In genomic region chr12:24307153-24307552, GRCh38 we compare ENCODE assay signal across 20 cellular contexts.
"Had no signal": no experiment of that assay in that cellular context is flagged by ENCODE, and none has a peak within 500 bp of the region (broad histone marks: within the 10 kb centered on the region; RNA-seq: fewer than 3 reads in every experiment).

No MANE protein-coding gene starts in this region.

- ATAC-seq: naive thymus-derived CD8-positive, alpha-beta T cell; psoas muscle; stimulated activated effector memory CD8-positive, alpha-beta T cell treated with anti-CD3 and anti-CD28 coated beads, Interleukin-12 subunit alpha, Interleukin-12 subunit beta, amount 100 ng/mL, for 72 hours had no signal

- H3K4me3 ChIP-seq: left ventricle myocardium inferior, lung, neural progenitor cell, psoas muscle, sigmoid colon, spleen, suprapubic skin, thoracic aorta, tibial nerve, uterus had no signal

- H3K27me3 ChIP-seq: neural progenitor cell, neutrophil, sigmoid colon, spleen, suprapubic skin, tibial nerve, uterus had no signal

- H3K27ac ChIP-seq: left ventricle myocardium inferior, neural progenitor cell, neutrophil, parathyroid adenoma, psoas muscle, sigmoid colon, spleen, suprapubic skin, thoracic aorta, tibial nerve, uterus had no signal

- H3K9me3 ChIP-seq: left ventricle myocardium inferior, neutrophil, psoas muscle, sigmoid colon, spleen, suprapubic skin, thoracic aorta, tibial nerve, uterus had no signal

- H3K9ac ChIP-seq: neural progenitor cell, parathyroid adenoma had no signal

- H3K79me2 ChIP-seq: parathyroid adenoma had no signal

- H3K36me3 ChIP-seq: left ventricle myocardium inferior, neural progenitor cell, neutrophil, sigmoid colon, spleen, suprapubic skin, thoracic aorta, tibial nerve, uterus had no signal

- H3K4me1 ChIP-seq: left ventricle myocardium inferior, parathyroid adenoma, psoas muscle, sigmoid colon, spleen, uterus had no signal

- DNase-seq: hypothalamus; immature natural killer cell; left ventricle myocardium inferior; naive thymus-derived CD8-positive, alpha-beta T cell; occipital lobe; psoas muscle; sigmoid colon; small intestine; spleen; stimulated activated CD4-positive, alpha-beta T cell treated with anti-CD3 and anti-CD28 coated beads, Interleukin-4, amount 100 ng/mL, for 24 hours; stimulated activated naive CD4-positive, alpha-beta T cell; uterus had no signal

- H3K4me2 ChIP-seq: neural progenitor cell had no signal
